In the genomic region with DNA sequence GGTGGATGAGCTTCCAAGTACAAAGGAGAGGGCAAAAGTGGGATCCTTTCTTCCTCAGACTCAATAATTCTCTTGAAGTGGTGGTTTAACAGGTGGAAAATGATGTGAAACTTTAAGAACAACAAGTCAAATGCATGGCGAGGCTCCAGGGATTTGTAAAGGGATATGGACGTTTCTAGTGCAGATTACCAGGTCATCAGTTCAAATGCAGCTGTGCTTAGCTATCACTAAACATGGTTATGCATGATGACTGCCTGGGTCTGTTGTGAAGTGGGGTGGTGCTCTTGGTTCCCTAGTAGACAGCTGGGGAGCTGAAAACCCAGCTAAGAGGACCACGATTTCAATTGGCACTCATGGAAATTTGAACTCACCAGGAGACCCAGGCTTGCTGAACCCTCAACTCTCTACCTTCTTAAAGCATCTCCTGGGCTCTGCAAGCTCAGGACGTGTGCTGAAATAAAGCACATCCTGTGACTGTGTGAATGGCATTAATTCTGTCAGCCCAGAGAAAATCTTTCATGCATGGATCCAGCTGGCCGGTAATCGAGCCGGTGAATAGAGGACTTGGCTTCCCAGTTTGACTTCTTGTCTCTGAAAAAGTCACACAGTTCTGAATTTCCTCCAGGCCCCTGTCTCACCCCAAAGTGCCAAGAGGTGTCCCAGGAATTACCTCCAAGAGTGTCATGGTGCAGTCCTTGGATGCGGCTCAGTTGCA, we compare ENCODE assay signal across 23 cellular contexts.
DNase-seq lines count a peak whose midpoint lies in the region; TF ChIP-seq lines count a peak whose summit lies in the region.
"Had no signal": no experiment of that assay in that cellular context is flagged by ENCODE, and none has a peak within 500 bp of the region (broad histone marks: within the 10 kb centered on the region; RNA-seq: fewer than 3 reads in every experiment).

No MANE protein-coding gene starts in this region.

- peak overlapping the region; percentile 92 for H3K27ac Mint-ChIP-seq in nephron progenitor cell
- H3K27ac Mint-ChIP-seq: CD8-positive, alpha-beta memory T cell; GM23338 had no signal

- H3K36me3 ChIP-seq in BLaER1 (no peaks in the 10 kb centered on the region), Loucy (ENCODE audit: insufficient read depth, low read length) (no peaks in the 10 kb centered on the region)
- H3K36me3 ChIP-seq: SJSA1 had no signal

- no peaks in the 10 kb centered on the region for H3K9me2 ChIP-seq in Loucy (replicated peaks; ENCODE audit: low read depth, low read length)

- H3K27ac ChIP-seq in BLaER1: no peak overlapping the region
- H3K27ac ChIP-seq: C4-2B, SJSA1 had no signal

- TF ChIP-seq CTCF in Loucy (conservative IDR thresholded peaks at IDR 0.05; ENCODE audit: low read length) (no peak), nephron progenitor cell (IDR thresholded peaks at IDR 0.05) (no peak)

- H4K20me1 ChIP-seq in BLaER1: no peaks in the 10 kb centered on the region
- H4K20me1 ChIP-seq in Loucy (ENCODE audit: insufficient read depth, low read length, poor library complexity, severe bottlenecking): no peaks in the 10 kb centered on the region

- H3K27me3 ChIP-seq in BLaER1 (no peaks in the 10 kb centered on the region), Loucy (ENCODE audit: insufficient read depth, low read length, poor library complexity, severe bottlenecking) (peaks cover 47% of the 10 kb centered on the region)
- H3K27me3 ChIP-seq: SJSA1 had no signal

- no peak overlapping the region for H3K4me3 ChIP-seq in BLaER1
- no peak overlapping the region for H3K4me3 ChIP-seq in Loucy (ENCODE audit: low read length, poor library complexity, severe bottlenecking)
- H3K4me3 ChIP-seq: GM23338, SJSA1 had no signal

- no peaks in the 10 kb centered on the region for H3K79me2 ChIP-seq in Loucy (ENCODE audit: insufficient read depth, low read length)

- H3K4me2 ChIP-seq in BLaER1 (peak overlapping the region; percentile 80), Loucy (ENCODE audit: low read depth, low read length, poor library complexity, severe bottlenecking) (peak overlapping the region; percentile 13)
- H3K4me2 ChIP-seq: GM23338 had no signal

- H3K9me3 ChIP-seq in BLaER1 (no peaks in the 10 kb centered on the region), Loucy (ENCODE audit: insufficient read depth, low read depth, low read length) (no peaks in the 10 kb centered on the region)
- H3K9me3 ChIP-seq: SJSA1 had no signal

- H3K4me1 ChIP-seq in BLaER1: peaks cover 24% of the 10 kb centered on the region
- peaks cover 10% of the 10 kb centered on the region for H3K4me1 ChIP-seq in Loucy (ENCODE audit: insufficient read depth, low read length, poor library complexity, severe bottlenecking)

- peak overlapping the region; percentile 20 for H3K4me3 Mint-ChIP-seq in nephron progenitor cell
- H3K4me3 Mint-ChIP-seq: CD8-positive, alpha-beta memory T cell; GM23338 had no signal

- no peak overlapping the region for H2AFZ ChIP-seq in Loucy (ENCODE audit: low read length)
- H2AFZ ChIP-seq: GM23338 had no signal

- no peaks in the 10 kb centered on the region for H3K36me3 Mint-ChIP-seq in nephron progenitor cell (ENCODE audit: low read depth)
- H3K36me3 Mint-ChIP-seq: CD8-positive, alpha-beta memory T cell had no signal

- no peak overlapping the region for H3K9ac ChIP-seq in BLaER1
- no peak overlapping the region for H3K9ac ChIP-seq in Loucy (ENCODE audit: low read depth, low read length, poor library complexity, severe bottlenecking)

- no peaks in the 10 kb centered on the region for H3K27me3 Mint-ChIP-seq in nephron progenitor cell (ENCODE audit: low read depth, poor library complexity)

- H3K4me1 Mint-ChIP-seq in nephron progenitor cell: peaks cover 51% of the 10 kb centered on the region
- H3K4me1 Mint-ChIP-seq: CD8-positive, alpha-beta memory T cell had no signal

- H3K9me3 Mint-ChIP-seq in nephron progenitor cell: no peaks in the 10 kb centered on the region
- H3K9me3 Mint-ChIP-seq: CD8-positive, alpha-beta memory T cell; GM23338 had no signal

- DNase-seq in dermis blood vessel endothelial cell (peak; percentile 44), nephron progenitor cell (no peak), mucosa of gallbladder (ENCODE audit: low spot score) (no peak)
- no peak for DNase-seq in activated T-cell treated with anti-CD3 and anti-CD28 coated beads, Interleukin-2, amount 50 U/mL, for 1 hour
- DNase-seq in stimulated activated CD4-positive, alpha-beta T cell treated with anti-CD3 and anti-CD28 coated beads, Interleukin-1b, Interleukin-23, amount 100 ng/mL, for 48 hours: no peak
- DNase-seq: 8988T; Calu3; CD8-positive, alpha-beta memory T cell; DMS153; GDM1; HCEC 1CT; KG1; NCI-H1048; NCI-H1417 treated with DMSO at 0.1 percent for 48 hours; NCI-H187 treated with DMSO at 0.1 percent for 48 hours; NCI-H226; NCI-H510A treated with DMSO at 0.1 percent for 48 hours; NCI-H82 had no signal

- no peaks in the 10 kb centered on the region for H3F3A ChIP-seq in Loucy (ENCODE audit: low read depth)
